Comparison of ENCODE assay signal across 8 cellular contexts in the genomic region with DNA sequence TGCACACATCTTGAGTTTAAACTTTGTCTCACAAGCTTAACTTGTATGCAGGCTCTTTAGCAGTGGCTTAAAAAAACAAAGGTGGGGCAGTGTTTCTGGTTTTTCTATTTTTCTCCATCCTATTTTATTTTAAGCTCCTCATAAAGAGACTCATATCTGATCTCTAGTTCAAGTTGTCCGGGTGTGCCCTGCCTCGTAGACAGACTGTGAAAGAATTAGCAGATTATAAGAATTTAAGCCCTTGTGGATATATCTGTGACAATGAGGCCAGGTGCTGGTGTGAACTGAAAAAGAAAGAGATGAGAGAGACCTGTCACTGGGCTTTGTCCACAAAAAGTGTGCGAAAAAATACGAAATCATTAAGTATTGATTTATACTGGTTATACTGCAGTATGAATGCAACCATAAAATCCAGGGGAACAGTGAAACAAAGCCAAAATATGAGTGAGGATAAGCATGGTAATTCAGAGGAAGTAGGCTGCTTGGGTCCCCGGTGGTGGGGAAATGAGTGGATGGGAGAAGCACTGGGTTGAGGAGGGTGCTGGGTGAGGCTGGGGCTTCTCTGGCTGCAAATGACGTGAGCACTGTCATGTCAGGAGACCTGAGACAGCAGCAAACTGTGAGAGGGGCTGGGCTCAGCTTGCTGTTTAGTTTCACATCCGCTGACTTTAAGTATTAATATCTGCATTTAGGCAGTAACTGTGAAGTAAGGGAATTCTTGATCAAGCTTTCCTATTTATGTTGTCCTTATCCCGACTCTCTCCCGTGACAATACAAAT.
DNase-seq lines count a peak whose midpoint lies in the region; ATAC-seq and TF ChIP-seq lines count a peak whose summit lies in the region.

No MANE protein-coding gene starts in this region.

- in situ Hi-C loops in GM13977 (cut with MboI; ENCODE audit: low pct_unique_long_range_greater_than_20kb, low sequenced_read_pairs, unreplicated experiment), result no loop called here

- ATAC-seq in GM21717 (IDR thresholded peaks at IDR 0.05; ENCODE audit: unreplicated experiment), result peak; percentile 87
- peak; percentile 48 for ATAC-seq in central memory CD8-positive, alpha-beta T cell (replicated peaks; ENCODE audit: extremely low read depth, poor library complexity, severe bottlenecking)

- no peaks in the 10 kb centered on the region for H3K9me3 Mint-ChIP-seq in central memory CD8-positive, alpha-beta T cell

- H3K4me3 Mint-ChIP-seq in central memory CD8-positive, alpha-beta T cell, result no peak overlapping the region

- no peaks in the 10 kb centered on the region for H3K27me3 Mint-ChIP-seq in central memory CD8-positive, alpha-beta T cell

- H3K4me1 Mint-ChIP-seq in central memory CD8-positive, alpha-beta T cell, result no peaks in the 10 kb centered on the region

- DNase-seq in GM13977 (ENCODE audit: low spot score), result peak; percentile 70
- DNase-seq in Kasumi-1 (lab: John Stamatoyannopoulos, UW), result peak; percentile 40 to 55
- DNase-seq in central memory CD8-positive, alpha-beta T cell (ENCODE audit: low spot score in 2 of 2), result no peak
- no peak for DNase-seq in H4 (ENCODE audit: low spot score)
- no peak for DNase-seq in NCI-H446 (lab: John Stamatoyannopoulos, UW)
- DNase-seq in effector CD8-positive, alpha-beta T cell (lab: John Stamatoyannopoulos, UW), result no peak

- H3K27ac ChIP-seq in skin epidermis, result peak overlapping the region in 12 of 21 experiments; percentile 2 to 73 (median 36)

- peaks cover 1% of the 10 kb centered on the region for H3K36me3 Mint-ChIP-seq in central memory CD8-positive, alpha-beta T cell (ENCODE audit: insufficient read depth)

- no peak for TF ChIP-seq CTCF in GM13977 (IDR thresholded peaks at IDR 0.05; ENCODE audit: extremely low read depth, insufficient read depth, missing control alignments)

- H3K27ac Mint-ChIP-seq in central memory CD8-positive, alpha-beta T cell (ENCODE audit: low read depth), result no peak overlapping the region

- no peak overlapping the region for H3K4me3 ChIP-seq in skin epidermis

Comparison
In these comparisons a context has a peak if more than half of its experiments do, and no peak if none do; other contexts are left out.
1. DNase-seq: peak in GM13977 (single experiment) and Kasumi-1 (2 of 2); none in central memory CD8-positive, alpha-beta T cell (0 of 2), H4 (single experiment), NCI-H446 (0 of 2) and effector CD8-positive, alpha-beta T cell (single experiment).